In genomic region chr19:940591-941291, GRCh38 we compare ENCODE assay signal across 8 cellular contexts. TPM values are rescaled to one million over a fixed set of nuclear protein-coding genes. Genes with fewer than 3 reads are reported as not detected.
A peak's percentile ranks its signal among the peaks of the same experiment; 100 is the strongest.
DNase-seq lines count a peak whose midpoint lies in the region; ATAC-seq and TF ChIP-seq lines count a peak whose summit lies in the region.

No MANE protein-coding gene starts in this region.

- no peaks in the 10 kb centered on the region for H3K27me3 Mint-ChIP-seq in activated naive CD4-positive, alpha-beta T cell treated with anti-CD3 and anti-CD28 coated beads for 36 hours (ENCODE audit: low read depth)

- H3K27ac Mint-ChIP-seq in activated naive CD4-positive, alpha-beta T cell treated with anti-CD3 and anti-CD28 coated beads for 36 hours, result no peak overlapping the region

- in situ Hi-C loops in gastrocnemius medialis (cut with MboI; ENCODE audit: low sequenced_read_pairs in 4 of 4), result no loop called here

- H3K9me3 ChIP-seq in RWPE2 (ENCODE audit: severe bottlenecking) (no peaks in the 10 kb centered on the region), gastrocnemius medialis (no peaks in the 10 kb centered on the region)

- H3K4me1 ChIP-seq in RWPE2 (ENCODE audit: insufficient read depth, poor library complexity, severe bottlenecking) (no peaks in the 10 kb centered on the region), gastrocnemius medialis (peaks cover 0 to 7% of the 10 kb centered on the region in 2 donors)

- TF ChIP-seq CTCF in RWPE2 (IDR thresholded peaks at IDR 0.05; ENCODE audit: poor library complexity, severe bottlenecking) (peak; percentile 9), gastrocnemius medialis (IDR thresholded peaks at IDR 0.05 in 4 of 5, conservative IDR thresholded peaks at IDR 0.05 in 1 of 5) (no peak)

- DNase-seq in C1 segment of cervical spinal cord (lab: John Stamatoyannopoulos, UW) (peak in 10 of 14 donors; percentile 24 to 87 (median 54)), H4 (ENCODE audit: low spot score) (peak; percentile 77), RWPE2 (ENCODE audit: low spot score) (no peak), cardiac septum (ENCODE audit: low spot score) (peak; percentile 82), gastrocnemius medialis (peak; percentile 30 to 48), GM19238 (ENCODE audit: insufficient read length, low spot score) (no peak), GDM1 (lab: John Stamatoyannopoulos, UW) (no peak)
- peak; percentile 52 for DNase-seq in activated naive CD4-positive, alpha-beta T cell treated with anti-CD3 and anti-CD28 coated beads for 36 hours

- H3K4me3 ChIP-seq in RWPE2 (ENCODE audit: severe bottlenecking) (peak overlapping the region; percentile 2), gastrocnemius medialis (peak overlapping the region; percentile 34 to 50 (median 44))

- H3K27ac ChIP-seq in RWPE2 (ENCODE audit: poor library complexity, severe bottlenecking) (peak overlapping the region; percentile 56), gastrocnemius medialis (peak overlapping the region; percentile 56 to 72 (median 64))

- H3K27me3 ChIP-seq in RWPE2 (ENCODE audit: insufficient read depth, poor library complexity, severe bottlenecking) (no peaks in the 10 kb centered on the region), gastrocnemius medialis (no peaks in the 10 kb centered on the region)

- peak overlapping the region; percentile 68 for H3K4me3 Mint-ChIP-seq in activated naive CD4-positive, alpha-beta T cell treated with anti-CD3 and anti-CD28 coated beads for 36 hours

- H3K36me3 Mint-ChIP-seq in activated naive CD4-positive, alpha-beta T cell treated with anti-CD3 and anti-CD28 coated beads for 36 hours (ENCODE audit: low read depth), result peaks cover 6% of the 10 kb centered on the region

- CTCF ChIA-PET in activated naive CD4-positive, alpha-beta T cell treated with anti-CD3 and anti-CD28 coated beads for 36 hours (lab: Charles Lee), result interaction anchor here (0.7 to 0.9 kb wide), 2 partner anchors 9 to 43 kb away, joined by 3 read pairs; no protein-coding TSS in a partner anchor

- intact Hi-C loops in activated naive CD4-positive, alpha-beta T cell treated with anti-CD3 and anti-CD28 coated beads for 36 hours (cut with micrococcal nuclease), result loop anchor here (2.0 kb wide), 1 partner anchor 14 kb away; the partner anchor contains the start of gene ARID3A
- intact Hi-C loops in cardiac septum (cut with DNase I), result no loop called here
- intact Hi-C loops in gastrocnemius medialis (cut with DNase I; ENCODE audit: low total_unique reads), result no loop called here

- peaks cover 28% of the 10 kb centered on the region for H3K4me1 Mint-ChIP-seq in activated naive CD4-positive, alpha-beta T cell treated with anti-CD3 and anti-CD28 coated beads for 36 hours (ENCODE audit: low read depth)

- TF ChIP-seq POLR2A in gastrocnemius medialis (IDR thresholded peaks at IDR 0.05), result no peak

- no peaks in the 10 kb centered on the region for H3K9me3 Mint-ChIP-seq in activated naive CD4-positive, alpha-beta T cell treated with anti-CD3 and anti-CD28 coated beads for 36 hours

- peak; percentile 82 for ATAC-seq in RWPE2 (ENCODE audit: low read depth)
- peak; percentile 44 to 59 for ATAC-seq in gastrocnemius medialis

- H3K36me3 ChIP-seq in RWPE2 (ENCODE audit: low read depth), result no peaks in the 10 kb centered on the region
- H3K36me3 ChIP-seq in gastrocnemius medialis, result no peaks in the 10 kb centered on the region

RNA-seq across cellular contexts. Expression of gene ARID3A, which starts 14.9 kb away (rescaled TPM):
- total RNA-seq in H4 (2014; rRNA removed; shearing (Covaris generic)), result 2.3 and 9.0 TPM in 2 replicates
- 10 to 100 TPM; 23.1 to 28.4 TPM for total RNA-seq in activated naive CD4-positive, alpha-beta T cell treated with anti-CD3 and anti-CD28 coated beads for 36 hours
- 7.8 TPM for total RNA-seq in cardiac septum
- total RNA-seq in gastrocnemius medialis, result 1 to 10 TPM; 1.8 to 9.9 (median 7.8) TPM

RNA-seq across cellular contexts. Expression of gene KISS1R, which starts 23.6 kb away (rescaled TPM):
- total RNA-seq in H4 (2014; rRNA removed; shearing (Covaris generic)), result not detected in 2 replicates
- total RNA-seq in activated naive CD4-positive, alpha-beta T cell treated with anti-CD3 and anti-CD28 coated beads for 36 hours, result 1 to 10 TPM; 5.3 to 6.6 TPM
- total RNA-seq in cardiac septum (not detected), gastrocnemius medialis (not detected)

RNA-seq across cellular contexts. Expression of gene R3HDM4, which starts 27.7 kb away (rescaled TPM):
- 20.3 and 26.8 TPM in 2 replicates for total RNA-seq in H4 (2014; rRNA removed; shearing (Covaris generic))
- 100 to 1,000 TPM; 111 to 120 TPM for total RNA-seq in activated naive CD4-positive, alpha-beta T cell treated with anti-CD3 and anti-CD28 coated beads for 36 hours
- total RNA-seq in cardiac septum (24.5 TPM), gastrocnemius medialis (10 to 100 TPM; 37.2 to 49.1 (median 44.3) TPM)

RNA-seq across cellular contexts. Expression of gene WDR18, which starts 43.4 kb away (rescaled TPM):
- total RNA-seq in H4 (2014; rRNA removed; shearing (Covaris generic)), result 61.9 and 77.2 TPM in 2 replicates
- 10 to 100 TPM; 77.8 to 82.0 TPM for total RNA-seq in activated naive CD4-positive, alpha-beta T cell treated with anti-CD3 and anti-CD28 coated beads for 36 hours
- 17.6 TPM for total RNA-seq in cardiac septum
- total RNA-seq in gastrocnemius medialis, result 10 to 100 TPM in 3 of 4 donors, 1 to 10 TPM in 1; 4.4 to 59.0 (median 28.6) TPM

RNA-seq across cellular contexts. Expression of gene RNU6-9, which starts 47.5 kb away (rescaled TPM):
- total RNA-seq in H4 (2014; rRNA removed; shearing (Covaris generic)), result not detected in 2 replicates
- total RNA-seq in activated naive CD4-positive, alpha-beta T cell treated with anti-CD3 and anti-CD28 coated beads for 36 hours, result not detected
- total RNA-seq in cardiac septum, result not detected
- total RNA-seq in gastrocnemius medialis, result not detected

Comparison
In these comparisons a context has a peak if more than half of its experiments do, and no peak if none do; other contexts are left out.
1. DNase-seq: peak in C1 segment of cervical spinal cord (10 of 14), H4 (single experiment), activated naive CD4-positive, alpha-beta T cell treated with anti-CD3 and anti-CD28 coated beads for 36 hours (single experiment), cardiac septum (single experiment) and gastrocnemius medialis (2 of 2); none in RWPE2 (single experiment), GM19238 (single experiment) and GDM1 (single experiment).